9 cellular contexts compared by ENCODE assay signal in genomic region chr17:79340771-79341528, GRCh38.
DNase-seq lines count a peak whose midpoint lies in the region; ATAC-seq and TF ChIP-seq lines count a peak whose summit lies in the region.
"Had no signal": no experiment of that assay in that cellular context is flagged by ENCODE, and none has a peak within 500 bp of the region (broad histone marks: within the 10 kb centered on the region; RNA-seq: fewer than 3 reads in every experiment).

No MANE protein-coding gene starts in this region.

- ATAC-seq in GM18873 (IDR thresholded peaks at IDR 0.05; ENCODE audit: low FRiP score, unreplicated experiment): peak; percentile 65
- ATAC-seq in HG03565 (IDR thresholded peaks at IDR 0.05; ENCODE audit: unreplicated experiment): peak; percentile 75

- no peaks in the 10 kb centered on the region for H4K20me1 ChIP-seq in osteoblast (ENCODE audit: insufficient read depth, low read length)

- no peaks in the 10 kb centered on the region for H3K27me3 ChIP-seq in osteoblast (ENCODE audit: insufficient read depth, low read length)
- no peaks in the 10 kb centered on the region for H3K27me3 ChIP-seq in effector memory CD4-positive, alpha-beta T cell (replicated peaks; ENCODE audit: control insufficient read depth, insufficient read depth, low read length, poor library complexity, severe bottlenecking)

- no peaks in the 10 kb centered on the region for H3K79me2 ChIP-seq in osteoblast (ENCODE audit: insufficient read depth, low read length)

- H3K27ac ChIP-seq in osteoblast (ENCODE audit: low read depth, low read length): no peak overlapping the region
- no peak overlapping the region for H3K27ac ChIP-seq in effector memory CD4-positive, alpha-beta T cell (ENCODE audit: insufficient read depth, low read length, poor library complexity, severe bottlenecking)

- H2AFZ ChIP-seq in osteoblast (ENCODE audit: low read length): no peak overlapping the region

- H3K4me1 ChIP-seq in osteoblast (ENCODE audit: insufficient read depth, low read length): no peaks in the 10 kb centered on the region
- no peaks in the 10 kb centered on the region for H3K4me1 ChIP-seq in effector memory CD4-positive, alpha-beta T cell (ENCODE audit: control insufficient read depth, insufficient read depth, low read length, poor library complexity, severe bottlenecking)

- H3K4me2 ChIP-seq in osteoblast (ENCODE audit: insufficient read depth, low read length): no peak overlapping the region

- DNase-seq in HFF-Myc (ENCODE audit: extremely low read depth, low read depth) (peak; percentile 4), osteoblast (ENCODE audit: insufficient read length, low spot score, missing footprints) (peak; percentile 25), GF-D8 (lab: John Stamatoyannopoulos, UW) (no peak), SK-N-DZ (ENCODE audit: low spot score) (no peak)
- no peak for DNase-seq in effector memory CD4-positive, alpha-beta T cell
- DNase-seq in effector CD4-positive, alpha-beta T cell: no peak
- DNase-seq: KBM-7 had no signal

- TF ChIP-seq CTCF in HFF-Myc (IDR thresholded peaks at IDR 0.05; ENCODE audit: low read depth, low read length, missing control alignments) (no peak), osteoblast (IDR thresholded peaks at IDR 0.05; ENCODE audit: extremely low read depth, low read depth, low read length) (no peak)

- no peak overlapping the region for H3K4me3 ChIP-seq in HFF-Myc (replicated peaks; ENCODE audit: low read depth, low read length)
- H3K4me3 ChIP-seq in osteoblast (ENCODE audit: insufficient read depth, low read length): no peak overlapping the region
- no peak overlapping the region for H3K4me3 ChIP-seq in effector memory CD4-positive, alpha-beta T cell (ENCODE audit: insufficient read depth, low read depth, low read length, poor library complexity, severe bottlenecking)

- no peaks in the 10 kb centered on the region for H3K9me3 ChIP-seq in osteoblast (ENCODE audit: low read depth, low read length)
- H3K9me3 ChIP-seq in effector memory CD4-positive, alpha-beta T cell (ENCODE audit: control insufficient read depth, low read length): no peaks in the 10 kb centered on the region

- no peaks in the 10 kb centered on the region for H3K36me3 ChIP-seq in osteoblast (ENCODE audit: insufficient read depth, low read length)
- no peaks in the 10 kb centered on the region for H3K36me3 ChIP-seq in effector memory CD4-positive, alpha-beta T cell (ENCODE audit: control insufficient read depth, insufficient read depth, low read length)

Comparison
In these comparisons a context has a peak if more than half of its experiments do, and no peak if none do; other contexts are left out.
1. DNase-seq: peak in HFF-Myc (single experiment) and osteoblast (single experiment); none in GF-D8 (single experiment), SK-N-DZ (single experiment), effector memory CD4-positive, alpha-beta T cell (0 of 3) and effector CD4-positive, alpha-beta T cell (single experiment).